Comparison of ENCODE assay signal across 22 cellular contexts in genomic region chr22:42333544-42333943, GRCh38.
"Had no signal": no experiment of that assay in that cellular context is flagged by ENCODE, and none has a peak within 500 bp of the region (broad histone marks: within the 10 kb centered on the region; RNA-seq: fewer than 3 reads in every experiment).

No MANE protein-coding gene starts in this region.

- H3K36me3 ChIP-seq: SJSA1 had no signal

- H3K9ac ChIP-seq: KMS-11 had no signal

- H3K4me3 ChIP-seq: SJSA1, SK-N-MC had no signal

- DNase-seq: IMR-90, MV-4-11, NCI-H1048, NCI-H1105, NCI-H1417, NCI-H1436 treated with DMSO at 0.1 percent for 48 hours, NCI-H1694, NCI-H1930, NCI-H2081, NCI-H2107, NCI-H2227 treated with DMSO at 0.1 percent for 48 hours, NCI-H524 treated with DMSO at 0.1 percent for 48 hours, NCI-H69, NCI-H774, Right ventricle myocardium superior, RPMI8226, SIG-M5 had no signal

- H3K27ac ChIP-seq: HL-60, KMS-11, SJSA1, SK-N-MC had no signal

- FAIRE-seq: RCC 7860 had no signal

- H3K4me2 ChIP-seq: KMS-11 had no signal

- H3K9me3 ChIP-seq: SJSA1 had no signal

- H3K27me3 ChIP-seq: SJSA1 had no signal

- H3K4me1 ChIP-seq: SJSA1 had no signal
